18 cellular contexts compared by ENCODE assay signal in genomic region chr5:149309354-149309753, GRCh38. TPM values are rescaled to one million over a fixed set of nuclear protein-coding genes. Genes with fewer than 3 reads are reported as not detected.
A peak's percentile ranks its signal among the peaks of the same experiment; 100 is the strongest.
DNase-seq lines count a peak whose midpoint lies in the region; ATAC-seq and TF ChIP-seq lines count a peak whose summit lies in the region.
"Had no signal": no experiment of that assay in that cellular context is flagged by ENCODE, and none has a peak within 500 bp of the region (broad histone marks: within the 10 kb centered on the region; RNA-seq: fewer than 3 reads in every experiment).

No MANE protein-coding gene starts in this region.

- H3K36me3 ChIP-seq in left ventricle myocardium inferior (peaks cover 81% of the 10 kb centered on the region), upper lobe of left lung (peaks cover 0 to 22% (median 1%) of the 10 kb centered on the region in 4 donors), MM.1S (replicated peaks; ENCODE audit: insufficient read depth, low read length) (no peaks in the 10 kb centered on the region)

- WGBS in upper lobe of left lung, 2 donors, result 70 to 77% methylated on average over 6 of the region's 6 CpGs

- H3K4me1 ChIP-seq in left ventricle myocardium inferior, result peaks cover 38% of the 10 kb centered on the region
- peaks cover 5 to 16% (median 10%) of the 10 kb centered on the region in 4 donors for H3K4me1 ChIP-seq in upper lobe of left lung
- H3K4me1 ChIP-seq in MM.1S (ENCODE audit: low read length), result 0 out of 2 replicates have a peak, but pooled peaks cover 4% of the 10 kb centered on the region
- H3K4me1 ChIP-seq: Caco-2 had no signal

- no peaks in the 10 kb centered on the region for H3K9me2 ChIP-seq in MM.1S (replicated peaks; ENCODE audit: insufficient read depth, low read length)

- peaks cover 18% of the 10 kb centered on the region for H3K4me1 Mint-ChIP-seq in WTC11
- peaks cover 76% of the 10 kb centered on the region for H3K4me1 Mint-ChIP-seq in endothelial cell (ENCODE audit: unreplicated experiment)
- H3K4me1 Mint-ChIP-seq: B cell had no signal

- H3K27ac ChIP-seq in left ventricle myocardium inferior (replicated peaks) (peak overlapping the region; percentile 32), upper lobe of left lung (peak overlapping the region in 3 of 4 donors; percentile 13 to 50 (median 47)), MM.1S (ENCODE audit: low read length) (no peak overlapping the region)
- H3K27ac ChIP-seq: C4-2B had no signal

- no peak for TF ChIP-seq POLR2A in upper lobe of left lung (IDR thresholded peaks at IDR 0.05)

- intact Hi-C loops in left ventricle myocardium inferior (cut with micrococcal nuclease) (no loop called here), left ventricle myocardium superior (cut with micrococcal nuclease) (no loop called here)

- no peak overlapping the region for H3K9ac ChIP-seq in MM.1S (ENCODE audit: low read length)

- no peaks in the 10 kb centered on the region for H3K9me3 Mint-ChIP-seq in WTC11
- H3K9me3 Mint-ChIP-seq in endothelial cell (ENCODE audit: unreplicated experiment), result no peaks in the 10 kb centered on the region
- H3K9me3 Mint-ChIP-seq: CD4-positive, alpha-beta T cell; GM23338; HFFc6; IgD-negative memory B cell had no signal

- H3K4me3 ChIP-seq in left ventricle myocardium inferior (no peak overlapping the region), upper lobe of left lung (no peak overlapping the region), MM.1S (ENCODE audit: low read length) (no peak overlapping the region)
- H3K4me3 ChIP-seq: GM23338 had no signal

- no peak for ATAC-seq in left ventricle myocardium superior
- no peak for ATAC-seq in WTC11
- ATAC-seq in upper lobe of left lung (ENCODE audit: low FRiP score in 2 of 2), result no peak
- ATAC-seq in HG02642 (IDR thresholded peaks at IDR 0.05; ENCODE audit: poor library complexity, unreplicated experiment), result no peak
- ATAC-seq: GM23338, HCT116, HepG2 had no signal

- POLR2A ChIA-PET in WTC11 (lab: Charles Lee), result no interaction called here

- no peaks in the 10 kb centered on the region for H4K20me1 ChIP-seq in MM.1S (ENCODE audit: insufficient read depth, low read length)

- H3K27ac Mint-ChIP-seq in WTC11 (0 out of 2 replicates have a peak overlapping the region, but pooled peaks have one; percentile 6), endothelial cell (ENCODE audit: unreplicated experiment) (peak overlapping the region; percentile 61)
- H3K27ac Mint-ChIP-seq: B cell; CD4-positive, alpha-beta T cell; HFFc6; IgD-negative memory B cell had no signal

- no peaks in the 10 kb centered on the region for H3K36me3 Mint-ChIP-seq in WTC11
- peaks cover 82% of the 10 kb centered on the region for H3K36me3 Mint-ChIP-seq in endothelial cell (ENCODE audit: low read depth, unreplicated experiment)
- H3K36me3 Mint-ChIP-seq: IgD-negative memory B cell had no signal

- H2AFZ ChIP-seq in MM.1S (ENCODE audit: low read length), result no peak overlapping the region
- H2AFZ ChIP-seq: GM23338 had no signal

- H3K79me2 ChIP-seq in MM.1S (ENCODE audit: low read length), result no peaks in the 10 kb centered on the region

- H3K9me3 ChIP-seq in left ventricle myocardium inferior (replicated peaks), result no peaks in the 10 kb centered on the region
- no peaks in the 10 kb centered on the region for H3K9me3 ChIP-seq in upper lobe of left lung
- H3K9me3 ChIP-seq in MM.1S (replicated peaks; ENCODE audit: insufficient read depth, low read length), result no peaks in the 10 kb centered on the region
- H3K9me3 ChIP-seq: Caco-2 had no signal

- H3K27me3 ChIP-seq in left ventricle myocardium inferior (ENCODE audit: low read depth), result no peaks in the 10 kb centered on the region
- H3K27me3 ChIP-seq in upper lobe of left lung, result no peaks in the 10 kb centered on the region
- H3K27me3 ChIP-seq in MM.1S (replicated peaks; ENCODE audit: insufficient read depth, low read length), result no peaks in the 10 kb centered on the region

- no peak overlapping the region for H3K4me2 ChIP-seq in MM.1S (ENCODE audit: low read depth, low read length)
- H3K4me2 ChIP-seq: GM23338 had no signal

- no peak for TF ChIP-seq EP300 in upper lobe of left lung (IDR thresholded peaks at IDR 0.05)

- no peak overlapping the region for H3K4me3 Mint-ChIP-seq in WTC11
- peak overlapping the region; percentile 49 for H3K4me3 Mint-ChIP-seq in endothelial cell (ENCODE audit: unreplicated experiment)
- H3K4me3 Mint-ChIP-seq: B cell; CD4-positive, alpha-beta T cell; GM23338; HFFc6 had no signal

- DNase-seq in left ventricle myocardium inferior (no peak), left ventricle myocardium superior (no peak), WTC11 (ENCODE audit: low spot score) (no peak), endothelial cell (ENCODE audit: low spot score) (no peak), upper lobe of left lung (no peak), MM.1S (no peak), ureter (ENCODE audit: low spot score) (no peak)
- DNase-seq: Caco-2; CD4-positive, alpha-beta T cell; H7; HFFc6 had no signal

- no peak for TF ChIP-seq CTCF in left ventricle myocardium inferior (IDR thresholded peaks at IDR 0.05; ENCODE audit: borderline replicate concordance)
- TF ChIP-seq CTCF in WTC11 (IDR thresholded peaks at IDR 0.05), result no peak
- TF ChIP-seq CTCF in endothelial cell (IDR thresholded peaks at IDR 0.05; ENCODE audit: unreplicated experiment), result no peak
- no peak for TF ChIP-seq CTCF in upper lobe of left lung (IDR thresholded peaks at IDR 0.05)
- no peak for TF ChIP-seq CTCF in MM.1S (IDR thresholded peaks at IDR 0.05; ENCODE audit: low read length)

- CTCF ChIA-PET in WTC11 (lab: Charles Lee), result interaction anchor here (1.0 kb wide), 1 partner anchor 35 kb away, joined by 3 read pairs; no protein-coding TSS in a partner anchor

- no peaks in the 10 kb centered on the region for H3F3A ChIP-seq in MM.1S (ENCODE audit: insufficient read depth, low read length)

- H3K27me3 Mint-ChIP-seq in WTC11 (ENCODE audit: low read depth) (no peaks in the 10 kb centered on the region; the same call in 1 of the 2 replicates), endothelial cell (ENCODE audit: unreplicated experiment) (peaks cover 28% of the 10 kb centered on the region)
- H3K27me3 Mint-ChIP-seq: CD4-positive, alpha-beta T cell had no signal

TF ChIP-seq in WTC11, 78 proteins besides CTCF, POLR2A, EP300 and RAD21 (continues in another document):
- no peak for TF ChIP-seq NFYB (CRISPR knock-in tag; conservative IDR thresholded peaks at IDR 0.05; ENCODE audit: low read depth)
- no peak for TF ChIP-seq MYBL2 (CRISPR knock-in tag; IDR thresholded peaks at IDR 0.05)
- TF ChIP-seq ZNF425 (CRISPR knock-in tag; conservative IDR thresholded peaks at IDR 0.05), result no peak
- TF ChIP-seq USF2 (CRISPR knock-in tag; IDR thresholded peaks at IDR 0.05), result no peak
- TF ChIP-seq ATF6 (CRISPR knock-in tag; IDR thresholded peaks at IDR 0.05), result no peak
- TF ChIP-seq ZNF138 (CRISPR knock-in tag; conservative IDR thresholded peaks at IDR 0.05), result no peak
- no peak for TF ChIP-seq ZNF232 (CRISPR knock-in tag; IDR thresholded peaks at IDR 0.05)

RNA-seq across cellular contexts. Expression of gene GRPEL2, which starts 35.9 kb away (rescaled TPM):
- total RNA-seq in left ventricle myocardium inferior (7.6 TPM), left ventricle myocardium superior (8.9 TPM), WTC11 (2021) (35.3 to 48.6 TPM (median 35.5 TPM) in 3 replicates), endothelial cell (ENCODE audit: unreplicated experiment) (51.1 TPM), upper lobe of left lung (10 to 100 TPM in 4 of 6 donors, 1 to 10 TPM in 2; 7.3 to 22.1 (median 12.9) TPM), ureter (14.4 TPM)

RNA-seq across cellular contexts. Expression of gene AFAP1L1, which starts 37.7 kb away (rescaled TPM):
- 40.6 TPM for total RNA-seq in left ventricle myocardium inferior
- total RNA-seq in left ventricle myocardium superior, result 48.9 TPM
- total RNA-seq in WTC11 (2021), result 5.7 to 8.4 TPM (median 6.9 TPM) in 3 replicates
- total RNA-seq in endothelial cell (ENCODE audit: unreplicated experiment), result 393 TPM
- total RNA-seq in upper lobe of left lung, result 10 to 100 TPM; 15.1 to 40.8 (median 26.5) TPM
- total RNA-seq in ureter, result 8.4 TPM
- total RNA-seq: B cell had no signal

RNA-seq across cellular contexts. Expression of gene PCYOX1L, which starts 48.5 kb away (rescaled TPM):
- total RNA-seq in left ventricle myocardium inferior (3.2 TPM), left ventricle myocardium superior (2.6 TPM), WTC11 (2021) (8.1 to 19.2 TPM (median 17.2 TPM) in 3 replicates), endothelial cell (ENCODE audit: unreplicated experiment) (18.3 TPM), upper lobe of left lung (10 to 100 TPM in 1 of 6 donors, 1 to 10 TPM in 5; 3.2 to 10.1 (median 5.0) TPM), ureter (14.7 TPM)
